ENCODE assay signal across 9 cellular contexts in genomic region chr5:108481355-108481931, GRCh38.
DNase-seq lines count a peak whose midpoint lies in the region; ATAC-seq, FAIRE-seq and TF ChIP-seq lines count a peak whose summit lies in the region.
"Had no signal": no experiment of that assay in that cellular context is flagged by ENCODE, and none has a peak within 500 bp of the region (broad histone marks: within the 10 kb centered on the region; RNA-seq: fewer than 3 reads in every experiment).

No MANE protein-coding gene starts in this region.

- H3K23me2 ChIP-seq in H9 (ENCODE audit: insufficient read length, low read depth, low read length, poor library complexity, severe bottlenecking) = no peaks in the 10 kb centered on the region

- peak; percentile 2 for DNase-seq in Daoy (ENCODE audit: low read depth)
- peak; percentile 37 for DNase-seq in H9
- peak; percentile 8 for DNase-seq in NCI-H748 treated with DMSO at 0.1 percent for 48 hours (lab: John Stamatoyannopoulos, UW)
- DNase-seq in epithelial cell of proximal tubule (ENCODE audit: low read depth) = peak; percentile 1
- DNase-seq in small intestine = peak; percentile 50
- DNase-seq in activated CD4-positive, alpha-beta memory T cell treated with anti-CD3 and anti-CD28 coated beads for 36 hours = no peak
- no peak for DNase-seq in stimulated activated CD8-positive, alpha-beta memory T cell treated with anti-CD3 and anti-CD28 coated beads, Interleukin-4, amount 100 ng/mL, for 48 hours

- no peak overlapping the region for H2BK12ac ChIP-seq in H9 (ENCODE audit: insufficient read length, low read depth, low read length)

- H3K14ac ChIP-seq in H9 (ENCODE audit: insufficient read depth, low read length) = no peak overlapping the region

- H3K4me3 ChIP-seq in epithelial cell of proximal tubule (ENCODE audit: low read depth, low read length) (no peak overlapping the region), small intestine (ENCODE audit: low read depth in 1 of 2, low read length in 2 of 2) (no peak overlapping the region)

- no peaks in the 10 kb centered on the region for H3K36me3 ChIP-seq in small intestine (ENCODE audit: control insufficient read depth in 2 of 2, insufficient read depth in 2 of 2, low read length in 2 of 2)

- no peak overlapping the region for H2BK15ac ChIP-seq in H9 (ENCODE audit: low read depth, low read length)

- no peak for FAIRE-seq in small intestine (lab: Jason Lieb, UNC)

- no peak overlapping the region for H3K18ac ChIP-seq in H9 (ENCODE audit: insufficient read length, low read depth, low read length)

- H3K36me3 Mint-ChIP-seq in H9 (ENCODE audit: insufficient read depth in 1 of 3, low read depth in 3 of 3) = no peaks in the 10 kb centered on the region
- no peaks in the 10 kb centered on the region for H3K36me3 Mint-ChIP-seq in activated CD4-positive, alpha-beta memory T cell treated with anti-CD3 and anti-CD28 coated beads for 36 hours
- H3K36me3 Mint-ChIP-seq: naive thymus-derived CD8-positive, alpha-beta T cell had no signal

- H4K20me1 ChIP-seq in H9 (ENCODE audit: control insufficient read depth, insufficient read depth, insufficient read length) = no peaks in the 10 kb centered on the region

- no peak for ATAC-seq in GM19452 (IDR thresholded peaks at IDR 0.05; ENCODE audit: unreplicated experiment)
- ATAC-seq: naive thymus-derived CD8-positive, alpha-beta T cell had no signal

- intact Hi-C loops in activated CD4-positive, alpha-beta memory T cell treated with anti-CD3 and anti-CD28 coated beads for 36 hours (cut with micrococcal nuclease) = no loop called here

- H3K27ac ChIP-seq in H9 (ENCODE audit: insufficient read length, low read depth, low read length) (no peak overlapping the region), small intestine (ENCODE audit: low read depth in 1 of 2, low read length in 1 of 2) (no peak overlapping the region)

- H2BK120ac ChIP-seq in H9 (ENCODE audit: low read depth, low read length, poor library complexity, severe bottlenecking) = no peak overlapping the region

- H3K4me2 ChIP-seq in H9 (ENCODE audit: insufficient read depth, insufficient read length, low read length) = no peak overlapping the region

- H3K9ac ChIP-seq in H9 (ENCODE audit: extremely low read depth, insufficient read length, low read length) = no peak overlapping the region

- CTCF ChIA-PET in activated CD4-positive, alpha-beta memory T cell treated with anti-CD3 and anti-CD28 coated beads for 36 hours (lab: Charles Lee) = interaction anchor here (0.6 kb wide), 1 partner anchor 35 kb away, joined by 3 read pairs; no protein-coding TSS in a partner anchor

- no peak overlapping the region for H4K8ac ChIP-seq in H9 (replicated peaks; ENCODE audit: insufficient read length, low read depth, low read length)

- no peak overlapping the region for H3K4me3 Mint-ChIP-seq in H9
- H3K4me3 Mint-ChIP-seq in activated CD4-positive, alpha-beta memory T cell treated with anti-CD3 and anti-CD28 coated beads for 36 hours = no peak overlapping the region
- H3K4me3 Mint-ChIP-seq: naive thymus-derived CD8-positive, alpha-beta T cell had no signal

- no peaks in the 10 kb centered on the region for H3K79me1 ChIP-seq in H9 (ENCODE audit: insufficient read depth, low read depth, low read length, poor library complexity, severe bottlenecking)

- no peaks in the 10 kb centered on the region for H3K9me3 ChIP-seq in H9 (ENCODE audit: control insufficient read depth, low read depth, low read length)
- H3K9me3 ChIP-seq in small intestine (ENCODE audit: control insufficient read depth, low read depth) = no peaks in the 10 kb centered on the region

- H2AFZ ChIP-seq in H9 (ENCODE audit: low read length) = no peak overlapping the region

- peak overlapping the region in 1 of 3 experiments; percentile 40; a peak in 1 of 7 replicates for H3K27ac Mint-ChIP-seq in H9
- no peak overlapping the region for H3K27ac Mint-ChIP-seq in activated CD4-positive, alpha-beta memory T cell treated with anti-CD3 and anti-CD28 coated beads for 36 hours
- H3K27ac Mint-ChIP-seq: naive thymus-derived CD8-positive, alpha-beta T cell had no signal

- peak; percentile 67 for TF ChIP-seq CTCF in H9 (conservative IDR thresholded peaks at IDR 0.05)
- TF ChIP-seq CTCF in epithelial cell of proximal tubule (conservative IDR thresholded peaks at IDR 0.05; ENCODE audit: low read depth, low read length) = peak; percentile 57

- H2BK20ac ChIP-seq in H9 (ENCODE audit: low read depth, low read length, poor library complexity, severe bottlenecking) = no peak overlapping the region

- no peak overlapping the region for H3K23ac ChIP-seq in H9 (ENCODE audit: insufficient read length, low read depth, low read length)

- peaks cover 0 to 4% of the 10 kb centered on the region in 2 experiments; a peak in 1 of 4 replicates for H3K4me1 Mint-ChIP-seq in H9
- no peaks in the 10 kb centered on the region for H3K4me1 Mint-ChIP-seq in activated CD4-positive, alpha-beta memory T cell treated with anti-CD3 and anti-CD28 coated beads for 36 hours (ENCODE audit: low read depth)
- H3K4me1 Mint-ChIP-seq: naive thymus-derived CD8-positive, alpha-beta T cell had no signal

- 0 out of 2 replicates have a peak, but pooled peaks cover 2% of the 10 kb centered on the region for H3K4me1 ChIP-seq in H9 (ENCODE audit: insufficient read depth, low read length)
- no peaks in the 10 kb centered on the region for H3K4me1 ChIP-seq in small intestine (ENCODE audit: control insufficient read depth in 2 of 2, insufficient read depth in 1 of 2, low read depth in 1 of 2, low read length in 1 of 2)

- H4K91ac ChIP-seq in H9 (ENCODE audit: insufficient read length, low read depth, low read length) = no peak overlapping the region

- H3K27me3 Mint-ChIP-seq in H9 (ENCODE audit: low read depth) = no peaks in the 10 kb centered on the region
- peaks cover 15% of the 10 kb centered on the region for H3K27me3 Mint-ChIP-seq in activated CD4-positive, alpha-beta memory T cell treated with anti-CD3 and anti-CD28 coated beads for 36 hours

- POLR2A ChIA-PET in activated CD4-positive, alpha-beta memory T cell treated with anti-CD3 and anti-CD28 coated beads for 36 hours (lab: Charles Lee) = no interaction called here

- H3T11ph ChIP-seq in H9 (ENCODE audit: low read length) = no peak overlapping the region

- no peak overlapping the region for H3K56ac ChIP-seq in H9 (ENCODE audit: insufficient read length, low read depth, low read length)

- WGBS in H9 (ENCODE audit: extremely low coverage, insufficient read length, low lambda C conversion rate) = no CpG with 5 or more reads among the region's 8 CpGs
- 31 to 40% (median 38%) methylated on average over 8 of the region's 8 CpGs for WGBS in small intestine, 3 donors

- H2AK5ac ChIP-seq in H9 (ENCODE audit: insufficient read length, low read length) = no peak overlapping the region

- H3K79me2 ChIP-seq in H9 (ENCODE audit: insufficient read depth, low read length) = no peaks in the 10 kb centered on the region

- H3K9me3 Mint-ChIP-seq in H9 = no peaks in the 10 kb centered on the region
- no peaks in the 10 kb centered on the region for H3K9me3 Mint-ChIP-seq in activated CD4-positive, alpha-beta memory T cell treated with anti-CD3 and anti-CD28 coated beads for 36 hours
- H3K9me3 Mint-ChIP-seq: naive thymus-derived CD8-positive, alpha-beta T cell had no signal

- H4K5ac ChIP-seq in H9 (ENCODE audit: insufficient read length, low read depth, low read length) = no peak overlapping the region

- H2BK5ac ChIP-seq in H9 (ENCODE audit: insufficient read length, low read length) = no peak overlapping the region

- H3K4ac ChIP-seq in H9 (ENCODE audit: low read depth, low read length) = no peak overlapping the region

- H3K27me3 ChIP-seq in H9 (ENCODE audit: insufficient read depth, low read length) = no peaks in the 10 kb centered on the region
- no peaks in the 10 kb centered on the region for H3K27me3 ChIP-seq in small intestine (ENCODE audit: control insufficient read depth in 2 of 2, insufficient read depth in 2 of 2, low read length in 2 of 2)

Comparison
In these comparisons a context has a peak if more than half of its experiments do, and no peak if none do; other contexts are left out.
1. DNase-seq: peak in Daoy (single experiment), H9 (single experiment), NCI-H748 treated with DMSO at 0.1 percent for 48 hours (single experiment), epithelial cell of proximal tubule (single experiment) and small intestine (single experiment); none in activated CD4-positive, alpha-beta memory T cell treated with anti-CD3 and anti-CD28 coated beads for 36 hours (single experiment) and stimulated activated CD8-positive, alpha-beta memory T cell treated with anti-CD3 and anti-CD28 coated beads, Interleukin-4, amount 100 ng/mL, for 48 hours (single experiment).